In genomic region chr16:50847166-50847565, GRCh38 we compare ENCODE assay signal across 17 cellular contexts.
DNase-seq lines count a peak whose midpoint lies in the region; ATAC-seq and TF ChIP-seq lines count a peak whose summit lies in the region.
"Had no signal": no experiment of that assay in that cellular context is flagged by ENCODE, and none has a peak within 500 bp of the region (broad histone marks: within the 10 kb centered on the region; RNA-seq: fewer than 3 reads in every experiment).

No MANE protein-coding gene starts in this region.

- H3K27me3 Mint-ChIP-seq in activated CD8-positive, alpha-beta memory T cell treated with anti-CD3 and anti-CD28 coated beads, Interleukin-2, amount 10 ng/mL, durations not matched to agents 7 days and 5 days = peaks cover 32% of the 10 kb centered on the region

- no peak for ATAC-seq in activated CD8-positive, alpha-beta memory T cell treated with anti-CD3 and anti-CD28 coated beads, Interleukin-2, amount 10 ng/mL, durations not matched to agents 7 days and 5 days
- ATAC-seq in lung (ENCODE audit: insufficient read depth, low FRiP score) (no peak), GM21381 (IDR thresholded peaks at IDR 0.05; ENCODE audit: unreplicated experiment) (no peak)
- ATAC-seq: A549; CD8-positive, alpha-beta T cell had no signal

- H3K9me3 Mint-ChIP-seq in activated CD8-positive, alpha-beta memory T cell treated with anti-CD3 and anti-CD28 coated beads, Interleukin-2, amount 10 ng/mL, durations not matched to agents 7 days and 5 days (ENCODE audit: low read depth) = no peaks in the 10 kb centered on the region
- H3K9me3 Mint-ChIP-seq: CD4-positive, alpha-beta T cell; CD8-positive, alpha-beta T cell had no signal

- H3K27ac Mint-ChIP-seq in activated CD8-positive, alpha-beta memory T cell treated with anti-CD3 and anti-CD28 coated beads, Interleukin-2, amount 10 ng/mL, durations not matched to agents 7 days and 5 days = no peak overlapping the region
- H3K27ac Mint-ChIP-seq: B cell; CD4-positive, alpha-beta T cell; CD8-positive, alpha-beta T cell had no signal

- H3K36me3 Mint-ChIP-seq in activated CD8-positive, alpha-beta memory T cell treated with anti-CD3 and anti-CD28 coated beads, Interleukin-2, amount 10 ng/mL, durations not matched to agents 7 days and 5 days = no peaks in the 10 kb centered on the region
- H3K36me3 Mint-ChIP-seq: CD8-positive, alpha-beta T cell had no signal

- no peak overlapping the region for H3K4me3 Mint-ChIP-seq in activated CD8-positive, alpha-beta memory T cell treated with anti-CD3 and anti-CD28 coated beads, Interleukin-2, amount 10 ng/mL, durations not matched to agents 7 days and 5 days
- H3K4me3 Mint-ChIP-seq: B cell; CD4-positive, alpha-beta T cell; CD8-positive, alpha-beta T cell had no signal

- 75 to 85% methylated on average over 3 of the region's 3 CpGs for WGBS in lung, 2 donors

- peaks cover 0 to 4% of the 10 kb centered on the region in 2 donors for H3K9me3 ChIP-seq in lung (ENCODE audit: control insufficient read depth in 2 of 2, insufficient read depth in 1 of 2, low read length in 1 of 2)
- H3K9me3 ChIP-seq: A549; BLaER1 treated with 17β-estradiol and CSF1 and Interleukin-3, amounts not matched to agents 10 nM and 100 nM; Caco-2 had no signal

- no peaks in the 10 kb centered on the region for H3K27me3 ChIP-seq in lung (ENCODE audit: control insufficient read depth, insufficient read depth)
- H3K27me3 ChIP-seq: BLaER1 treated with 17β-estradiol and CSF1 and Interleukin-3, amounts not matched to agents 10 nM and 100 nM had no signal

- peaks cover 6% of the 10 kb centered on the region for H3K4me1 Mint-ChIP-seq in activated CD8-positive, alpha-beta memory T cell treated with anti-CD3 and anti-CD28 coated beads, Interleukin-2, amount 10 ng/mL, durations not matched to agents 7 days and 5 days
- H3K4me1 Mint-ChIP-seq: B cell had no signal

- DNase-seq in activated CD8-positive, alpha-beta memory T cell treated with anti-CD3 and anti-CD28 coated beads, Interleukin-2, amount 10 ng/mL, durations not matched to agents 7 days and 5 days = peak; percentile 4
- DNase-seq in activated CD8-positive, alpha-beta memory T cell treated with anti-CD3 and anti-CD28 coated beads for 24 hours = no peak
- DNase-seq in ecto neural progenitor cell (ENCODE audit: low spot score) (peak; percentile 5), lung (ENCODE audit: low spot score) (peak; percentile 21)
- DNase-seq: AML-193; Caco-2; Calu3; CD4-positive, alpha-beta T cell; DMS79 treated with DMSO at 0.1 percent for 48 hours; GF-D8 had no signal

- no peak for TF ChIP-seq CTCF in lung (IDR thresholded peaks at IDR 0.05; ENCODE audit: control extremely low read depth, extremely low read depth)

- H3K4me1 ChIP-seq in lung (ENCODE audit: control insufficient read depth in 2 of 2, insufficient read depth in 2 of 2, low read length in 2 of 2) = no peaks in the 10 kb centered on the region
- H3K4me1 ChIP-seq: A549; BLaER1 treated with 17β-estradiol and CSF1 and Interleukin-3, amounts not matched to agents 10 nM and 100 nM; Caco-2 had no signal

- H3K27ac ChIP-seq in lung (ENCODE audit: low read depth in 1 of 2, low read length in 1 of 2) = no peak overlapping the region
- H3K27ac ChIP-seq: 22Rv1; A549; BLaER1 treated with 17β-estradiol and CSF1 and Interleukin-3, amounts not matched to agents 10 nM and 100 nM; C4-2B had no signal

- H3K4me3 ChIP-seq in lung = no peak overlapping the region
- H3K4me3 ChIP-seq: A549; BLaER1 treated with 17β-estradiol and CSF1 and Interleukin-3, amounts not matched to agents 10 nM and 100 nM had no signal

- H3K36me3 ChIP-seq in lung (ENCODE audit: control insufficient read depth in 2 of 2, insufficient read depth in 2 of 2, low read length in 2 of 2) = no peaks in the 10 kb centered on the region
- H3K36me3 ChIP-seq: BLaER1 treated with 17β-estradiol and CSF1 and Interleukin-3, amounts not matched to agents 10 nM and 100 nM had no signal

- CTCF ChIA-PET in activated CD8-positive, alpha-beta memory T cell treated with anti-CD3 and anti-CD28 coated beads, Interleukin-2, amount 10 ng/mL, durations not matched to agents 7 days and 5 days (lab: Charles Lee) = no interaction called here
